Comparison of ENCODE assay signal across 34 cellular contexts in the genomic region with DNA sequence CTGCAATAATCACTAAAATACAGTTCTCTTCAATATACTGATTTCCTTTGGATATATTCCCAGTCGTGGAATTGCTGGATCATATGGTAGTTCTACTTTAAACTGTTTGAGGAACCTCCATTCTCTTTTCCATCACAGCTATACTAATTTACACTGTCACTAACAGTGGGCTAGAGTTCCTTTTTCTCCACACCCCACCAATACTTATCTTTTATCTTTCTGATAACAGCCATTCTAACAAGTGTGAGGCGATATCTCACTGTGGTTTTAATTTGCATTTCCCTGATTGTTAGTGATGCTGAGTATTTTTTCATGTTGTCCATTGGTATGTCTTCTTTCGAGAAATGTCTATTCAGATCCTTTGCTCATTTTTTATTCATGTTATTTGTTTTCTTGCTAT.
"Had no signal": no experiment of that assay in that cellular context is flagged by ENCODE, and none has a peak within 500 bp of the region (broad histone marks: within the 10 kb centered on the region; RNA-seq: fewer than 3 reads in every experiment).

No MANE protein-coding gene starts in this region.

- DNase-seq: activated B cell treated with CpG ODN at 0.5 μM for 24 hours; activated CD4-positive, alpha-beta T cell treated with anti-CD3 and anti-CD28 coated beads for 48 hours; activated CD4-positive, alpha-beta T cell treated with anti-CD3 and anti-CD28 coated beads, Interleukin-2, amount 50 U/mL, for 1 hour; activated CD4-positive, alpha-beta T cell treated with anti-CD3 and anti-CD28 coated beads, Interleukin-2, amount 50 U/mL, for 48 hours; activated CD8-positive, alpha-beta memory T cell treated with anti-CD3 and anti-CD28 coated beads for 24 hours; activated CD8-positive, alpha-beta T cell treated with anti-CD3 and anti-CD28 coated beads for 36 hours; activated effector memory CD4-positive, alpha-beta T cell treated with Interleukin-2 at 50 U/mL for 16 hours; activated gamma-delta T cell treated with Interleukin-2 at 50 U/mL for 16 hours; activated naive CD4-positive, alpha-beta T cell treated with anti-CD3 and anti-CD28 coated beads, Interleukin-2, amount 50 U/mL, for 16 hours; activated naive CD4-positive, alpha-beta T cell treated with Interleukin-2 at 50 U/mL for 16 hours; activated T-cell treated with anti-CD3 and anti-CD28 coated beads, Interleukin-2, amount 50 U/mL, for 4 hours; amniotic stem cell; anterior cingulate cortex; brain microvascular endothelial cell; dorsolateral prefrontal cortex; effector memory CD4-positive, alpha-beta T cell; endodermal cell; foreskin keratinocyte; gastrocnemius medialis; heart right ventricle; T-helper 1 cell; T-helper 17 cell; T1000; WERI-Rb-1 had no signal

- H3K27ac Mint-ChIP-seq: activated B cell treated with CpG ODN at 0.5 μM for 24 hours; activated CD8-positive, alpha-beta T cell treated with anti-CD3 and anti-CD28 coated beads for 36 hours; activated naive CD8-positive, alpha-beta T cell; activated T-helper 17 cell treated with anti-CD3 and anti-CD28 coated beads, Interleukin-2, amount 50 U/mL, for 72 hours; dendritic cell treated with granulocyte-macrophage colony-stimulating factor and Interleukin-4, amounts not matched to agents 40 ng/mL and 50 ng/mL, for 4 days; endodermal cell; T-helper 17 cell; T-helper 2 cell treated with Interferon-gamma antibody and Interleukin-4, amounts not matched to agents 5 μg/mL and 100 μg/mL, for 36 hours had no signal

- H3K4me1 ChIP-seq: gastrocnemius medialis, heart right ventricle had no signal

- ATAC-seq: activated CD4-positive, CD25-positive, alpha-beta regulatory T cell treated with anti-CD3 and anti-CD28 coated beads, Interleukin-2, amount 50 U/mL, for 24 hours; activated CD8-positive, alpha-beta T cell treated with anti-CD3 and anti-CD28 coated beads for 36 hours; activated T-cell treated with anti-CD3 and anti-CD28 coated beads, Interleukin-2, amount 50 U/mL, for 4 hours; activated T-helper 17 cell treated with anti-CD3 and anti-CD28 coated beads, Interleukin-2, amount 50 U/mL, for 72 hours; esophagus mucosa; foreskin keratinocyte; gastrocnemius medialis; heart right ventricle; T-helper 17 cell had no signal

- H3K4me3 Mint-ChIP-seq: activated B cell treated with CpG ODN at 0.5 μM for 24 hours; activated CD8-positive, alpha-beta T cell treated with anti-CD3 and anti-CD28 coated beads for 36 hours; activated naive CD8-positive, alpha-beta T cell; activated T-cell treated with anti-CD3 and anti-CD28 coated beads, Interleukin-2, amount 50 U/mL, for 4 hours; activated T-helper 17 cell treated with anti-CD3 and anti-CD28 coated beads, Interleukin-2, amount 50 U/mL, for 72 hours; central memory CD8-positive, alpha-beta T cell; dendritic cell treated with granulocyte-macrophage colony-stimulating factor and Interleukin-4, amounts not matched to agents 40 ng/mL and 50 ng/mL, for 4 days; endodermal cell; T-helper 17 cell; T-helper 2 cell treated with Interferon-gamma antibody and Interleukin-4, amounts not matched to agents 5 μg/mL and 100 μg/mL, for 36 hours had no signal

- H3K36me3 ChIP-seq: brain microvascular endothelial cell, gastrocnemius medialis, heart right ventricle, WERI-Rb-1 had no signal

- H3K27me3 Mint-ChIP-seq: dendritic cell treated with granulocyte-macrophage colony-stimulating factor and Interleukin-4, amounts not matched to agents 40 ng/mL and 50 ng/mL, for 4 days had no signal

- FAIRE-seq: astrocyte, bronchial epithelial cell had no signal

- H3K27me3 ChIP-seq: brain microvascular endothelial cell, gastrocnemius medialis had no signal

- H3K9me3 ChIP-seq: gastrocnemius medialis, heart right ventricle had no signal

- H3K27ac ChIP-seq: brain microvascular endothelial cell, coronary artery, dorsolateral prefrontal cortex, foreskin keratinocyte, gastrocnemius medialis, heart right ventricle, WERI-Rb-1 had no signal

- H3K9me3 Mint-ChIP-seq: activated B cell treated with CpG ODN at 0.5 μM for 24 hours; activated CD8-positive, alpha-beta T cell treated with anti-CD3 and anti-CD28 coated beads for 36 hours; activated T-cell treated with anti-CD3 and anti-CD28 coated beads, Interleukin-2, amount 50 U/mL, for 4 hours; activated T-helper 17 cell treated with anti-CD3 and anti-CD28 coated beads, Interleukin-2, amount 50 U/mL, for 72 hours; central memory CD8-positive, alpha-beta T cell; dendritic cell treated with granulocyte-macrophage colony-stimulating factor and Interleukin-4, amounts not matched to agents 40 ng/mL and 50 ng/mL, for 4 days; endodermal cell; T-helper 2 cell treated with Interferon-gamma antibody and Interleukin-4, amounts not matched to agents 5 μg/mL and 100 μg/mL, for 36 hours had no signal

- H3K4me3 ChIP-seq: coronary artery, dorsolateral prefrontal cortex, gastrocnemius medialis, heart right ventricle had no signal
